Comparison of ENCODE assay signal across 8 cellular contexts in the genomic region with DNA sequence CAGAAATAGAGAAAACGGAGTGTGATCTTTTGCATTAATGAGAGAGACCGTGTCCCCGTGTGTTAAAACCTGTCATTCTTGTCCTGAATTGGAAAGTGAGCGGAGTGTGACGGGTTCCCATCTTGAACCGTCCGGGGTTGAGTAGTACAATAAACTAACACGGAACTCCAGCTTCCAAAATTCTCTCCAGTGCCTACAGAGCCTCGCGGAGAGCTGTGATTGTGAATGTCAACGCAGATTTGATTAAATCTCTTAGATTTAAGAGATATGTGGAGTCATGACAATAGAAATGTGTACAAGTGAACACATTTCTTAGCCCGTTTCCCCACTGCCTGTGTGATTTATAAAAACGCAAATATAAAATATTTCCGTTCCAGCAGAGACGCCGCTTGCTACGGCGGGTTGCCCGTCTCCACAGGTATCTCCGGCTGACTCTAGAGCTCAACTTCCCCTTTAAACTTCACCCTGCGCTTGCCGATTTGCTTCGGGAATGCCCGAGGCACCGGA. TPM values are rescaled to one million over a fixed set of nuclear protein-coding genes. Genes with fewer than 3 reads are reported as not detected.
A peak's percentile ranks its signal among the peaks of the same experiment; 100 is the strongest.
DNase-seq lines count a peak whose midpoint lies in the region; ATAC-seq, FAIRE-seq and TF ChIP-seq lines count a peak whose summit lies in the region.

No MANE protein-coding gene starts in this region.

- peak; percentile 47 for ATAC-seq in GM21447 (IDR thresholded peaks at IDR 0.05; ENCODE audit: unreplicated experiment)

- H3K4me1 ChIP-seq in SJCRH30, result no peaks in the 10 kb centered on the region; the same call in 1 of the 2 replicates
- peaks cover 5 to 7% of the 10 kb centered on the region in 2 donors for H3K4me1 ChIP-seq in kidney (ENCODE audit: control insufficient read depth in 1 of 2, insufficient read depth in 1 of 2, low read depth in 1 of 2, low read length in 2 of 2)

- peak overlapping the region; percentile 83 for H3K27ac ChIP-seq in SJCRH30
- peak overlapping the region; percentile 88 for H3K27ac ChIP-seq in caudate nucleus (ENCODE audit: low read depth, low read length)
- peak overlapping the region; percentile 92 to 94 for H3K27ac ChIP-seq in kidney (ENCODE audit: low read depth in 2 of 2, low read length in 2 of 2)

- FAIRE-seq in HTR-8/SVneo (lab: Jason Lieb, UNC), result no peak
- no peak for FAIRE-seq in kidney (lab: Jason Lieb, UNC)

- no peak for TF ChIP-seq CTCF in kidney (IDR thresholded peaks at IDR 0.05; ENCODE audit: borderline replicate concordance, extremely low read depth, insufficient read depth)

- intact Hi-C loops in kidney (cut with DNase I), result no loop called here

- H3K9me3 ChIP-seq in SJCRH30 (replicated peaks) (no peaks in the 10 kb centered on the region), kidney (ENCODE audit: control insufficient read depth in 1 of 2, low read length in 2 of 2) (no peaks in the 10 kb centered on the region)

- DNase-seq in ELR (ENCODE audit: low read depth) (peak; percentile 63), HTR-8/SVneo (ENCODE audit: insufficient read length, low spot score) (peak; percentile 49), SJCRH30 (peak; percentile 22 to 65), caudate nucleus (lab: John Stamatoyannopoulos, UW) (peak in 31 of 61 donors; percentile 1 to 77 (median 34)), kidney (no peak), KBM-7 (no peak)
- peak; percentile 26 to 42 for DNase-seq in stimulated activated CD4-positive, alpha-beta T cell treated with anti-CD3 and anti-CD28 coated beads, Interleukin-2, amount 100 ng/mL, for 24 hours

- H3K36me3 ChIP-seq in SJCRH30 (peaks cover 27% of the 10 kb centered on the region), kidney (ENCODE audit: control insufficient read depth in 1 of 2, insufficient read depth in 2 of 2, low read length in 2 of 2) (peaks cover 7 to 15% of the 10 kb centered on the region in 2 donors)

- no peaks in the 10 kb centered on the region for H3K27me3 ChIP-seq in SJCRH30

- in situ Hi-C loops in KBM-7 (cut with MboI; ENCODE audit: low pct_unique_long_range_greater_than_20kb, low sequenced_read_pairs), result no loop called here

- H3K4me3 ChIP-seq in SJCRH30, result peak overlapping the region; percentile 92
- H3K4me3 ChIP-seq in kidney (ENCODE audit: low read length in 2 of 2), result peak overlapping the region; percentile 97 to 98

- peak overlapping the region; percentile 75 to 99 for H3K9ac ChIP-seq in kidney (ENCODE audit: low read length in 2 of 2)

RNA-seq across cellular contexts. Expression of a gene that starts 0.5 kb away (rescaled TPM):
- 109 and 122 TPM in 2 replicates for total RNA-seq in SJCRH30 (2014; rRNA removed; shearing (Covaris generic))
- total RNA-seq in kidney, result 65.7 TPM
- polyA plus RNA-seq in kidney (ENCODE audit: insufficient read depth, low read depth, low replicate concordance), result 59.1 TPM

Comparison
In these comparisons a context has a peak if more than half of its experiments do, and no peak if none do; other contexts are left out.
1. DNase-seq: peak in ELR (single experiment), HTR-8/SVneo (single experiment), SJCRH30 (2 of 2), caudate nucleus (31 of 61) and stimulated activated CD4-positive, alpha-beta T cell treated with anti-CD3 and anti-CD28 coated beads, Interleukin-2, amount 100 ng/mL, for 24 hours (2 of 2); none in kidney (single experiment) and KBM-7 (single experiment).
2. Peak in every context shown above with its lines, with median percentiles within 50 percentile points of each other: H3K27ac ChIP-seq.